Comparison of ENCODE assay signal across 11 cellular contexts in genomic region chr13:114112231-114112825, GRCh38. TPM values are rescaled to one million over a fixed set of nuclear protein-coding genes. Genes with fewer than 3 reads are reported as not detected.
DNase-seq lines count a peak whose midpoint lies in the region; ATAC-seq and TF ChIP-seq lines count a peak whose summit lies in the region.
"Had no signal": no experiment of that assay in that cellular context is flagged by ENCODE, and none has a peak within 500 bp of the region (broad histone marks: within the 10 kb centered on the region; RNA-seq: fewer than 3 reads in every experiment).

No MANE protein-coding gene starts in this region.

- H3K4me2 ChIP-seq in BLaER1 treated with 17β-estradiol and CSF1 and Interleukin-3, amounts not matched to agents 10 nM and 100 nM: peak overlapping the region; percentile 72 to 97 (median 89)
- no peak overlapping the region for H3K4me2 ChIP-seq in PC-9

- H3K36me3 ChIP-seq in BLaER1 treated with 17β-estradiol and CSF1 and Interleukin-3, amounts not matched to agents 10 nM and 100 nM: peaks cover 0 to 33% (median 4%) of the 10 kb centered on the region in 11 experiments; a peak in 10 of 22 replicates
- 0 out of 2 replicates have a peak, but pooled peaks cover 4% of the 10 kb centered on the region for H3K36me3 ChIP-seq in KOPT-K1 (ENCODE audit: insufficient read depth, low read length)
- H3K36me3 ChIP-seq in colonic mucosa: no peaks in the 10 kb centered on the region
- no peaks in the 10 kb centered on the region for H3K36me3 ChIP-seq in PC-9 (ENCODE audit: low read depth)

- no peaks in the 10 kb centered on the region for H3K27me3 ChIP-seq in BLaER1 treated with 17β-estradiol and CSF1 and Interleukin-3, amounts not matched to agents 10 nM and 100 nM
- H3K27me3 ChIP-seq in colonic mucosa (no peaks in the 10 kb centered on the region), PC-9 (ENCODE audit: insufficient read depth, low read depth) (no peaks in the 10 kb centered on the region)

- peaks cover 25 to 66% (median 46%) of the 10 kb centered on the region in 11 experiments; a peak in 20 of 22 replicates for H4K20me1 ChIP-seq in BLaER1 treated with 17β-estradiol and CSF1 and Interleukin-3, amounts not matched to agents 10 nM and 100 nM
- no peaks in the 10 kb centered on the region for H4K20me1 ChIP-seq in PC-9 (ENCODE audit: insufficient read depth)

- intact Hi-C loops in colonic mucosa (cut with DNase I) (no loop called here), natural killer cell (cut with micrococcal nuclease) (no loop called here), PC-9 (cut with micrococcal nuclease; ENCODE audit: unreplicated experiment) (no loop called here)

- ATAC-seq in natural killer cell: no peak
- ATAC-seq: HCT116 had no signal

- no peak overlapping the region for H2AFZ ChIP-seq in PC-9

- DNase-seq in colonic mucosa (no peak), natural killer cell (no peak), PC-9 (no peak), NCI-H2107 (lab: John Stamatoyannopoulos, UW) (no peak), hypothalamus (lab: John Stamatoyannopoulos, UW) (no peak), nucleus accumbens (lab: John Stamatoyannopoulos, UW) (no peak)
- DNase-seq: NCI-H748 treated with DMSO at 0.1 percent for 48 hours; stimulated activated CD4-positive, alpha-beta T cell treated with anti-CD3 and anti-CD28 coated beads, Interleukin-12 subunit alpha, Interleukin-12 subunit beta, amount 100 ng/mL, for 4 hours had no signal

- H3K9ac ChIP-seq in BLaER1 treated with 17β-estradiol and CSF1 and Interleukin-3, amounts not matched to agents 10 nM and 100 nM: peak overlapping the region; percentile 25 to 86 (median 71); a peak in 20 of 22 replicates
- H3K9ac ChIP-seq in colonic mucosa (ENCODE audit: low read depth in 2 of 2, low read length in 2 of 2): peak overlapping the region in 1 of 2 donors; percentile 28

- no peak overlapping the region for H3K4me3 Mint-ChIP-seq in natural killer cell

- BruUV-seq in PC-9 (replicated peaks; lab: Mats Ljungman, UMichigan): no TSS peak

- no peaks in the 10 kb centered on the region for H3K9me3 ChIP-seq in BLaER1 treated with 17β-estradiol and CSF1 and Interleukin-3, amounts not matched to agents 10 nM and 100 nM (replicated peaks in 1 of 11)
- no peaks in the 10 kb centered on the region for H3K9me3 ChIP-seq in KOPT-K1 (ENCODE audit: insufficient read depth, low read length, poor library complexity, severe bottlenecking)
- H3K9me3 ChIP-seq in colonic mucosa: no peaks in the 10 kb centered on the region
- H3K9me3 ChIP-seq in PC-9 (ENCODE audit: insufficient read depth, low read depth): no peaks in the 10 kb centered on the region

- peak overlapping the region in 7 of 10 experiments; percentile 3 to 38 (median 28); a peak in 10 of 20 replicates for H3K4me3 ChIP-seq in BLaER1 treated with 17β-estradiol and CSF1 and Interleukin-3, amounts not matched to agents 10 nM and 100 nM
- H3K4me3 ChIP-seq in colonic mucosa: no peak overlapping the region
- H3K4me3 ChIP-seq in PC-9: no peak overlapping the region

- H3K27ac Mint-ChIP-seq in natural killer cell: peak overlapping the region; percentile 80 to 91

- CTCF ChIA-PET in PC-9 (lab: Charles Lee): no interaction called here

- POLR2A ChIA-PET in PC-9 (lab: Charles Lee; ENCODE audit: unreplicated experiment): no interaction called here

- H3K9me2 ChIP-seq in PC-9 (ENCODE audit: insufficient read depth): no peaks in the 10 kb centered on the region

- TF ChIP-seq CTCF in colonic mucosa (IDR thresholded peaks at IDR 0.05) (no peak), natural killer cell (IDR thresholded peaks at IDR 0.05) (no peak), PC-9 (conservative IDR thresholded peaks at IDR 0.05) (no peak)

- peak overlapping the region; percentile 38 to 96 (median 79); a peak in 21 of 22 replicates for H3K27ac ChIP-seq in BLaER1 treated with 17β-estradiol and CSF1 and Interleukin-3, amounts not matched to agents 10 nM and 100 nM
- H3K27ac ChIP-seq in KOPT-K1 (ENCODE audit: low read depth, low read length, poor library complexity, severe bottlenecking) (peak overlapping the region; percentile 77), colonic mucosa (peak overlapping the region; percentile 60), PC-9 (no peak overlapping the region)

- H3F3A ChIP-seq in PC-9 (ENCODE audit: insufficient read depth, low read depth): peaks cover 4% of the 10 kb centered on the region; the same call in 1 of the 2 replicates

- H3K4me1 Mint-ChIP-seq in natural killer cell: peaks cover 65 to 77% of the 10 kb centered on the region in 2 donors

- peaks cover 83 to 91% (median 88%) of the 10 kb centered on the region in 10 experiments for H3K4me1 ChIP-seq in BLaER1 treated with 17β-estradiol and CSF1 and Interleukin-3, amounts not matched to agents 10 nM and 100 nM
- H3K4me1 ChIP-seq in colonic mucosa (no peaks in the 10 kb centered on the region), PC-9 (replicated peaks; ENCODE audit: insufficient read depth) (0 out of 2 replicates have a peak, but pooled peaks cover 4% of the 10 kb centered on the region)

- no peaks in the 10 kb centered on the region for H3K27me3 Mint-ChIP-seq in natural killer cell (ENCODE audit: low read depth in 2 of 2)

- no peaks in the 10 kb centered on the region for H3K36me3 Mint-ChIP-seq in natural killer cell

- no peaks in the 10 kb centered on the region for H3K79me2 ChIP-seq in PC-9 (ENCODE audit: low read depth)

- H3K9me3 Mint-ChIP-seq in natural killer cell: no peaks in the 10 kb centered on the region

RNA-seq across cellular contexts. Expression of gene RASA3, which starts 20.1 kb away (rescaled TPM):
- total RNA-seq in colonic mucosa: 1 to 10 TPM; 4.4 to 7.2 TPM
- total RNA-seq in natural killer cell: 100 to 1,000 TPM; 252 to 277 (median 274) TPM
- 9.7 and 10.0 TPM in 2 replicates for total RNA-seq in PC-9 (2021)

Comparison
In these comparisons a context has a peak if more than half of its experiments do, and no peak if none do; other contexts are left out.
1. H3K4me3 ChIP-seq: peak in BLaER1 treated with 17β-estradiol and CSF1 and Interleukin-3, amounts not matched to agents 10 nM and 100 nM (7 of 10); none in colonic mucosa (single experiment) and PC-9 (single experiment).
2. RNA of gene RASA3, which starts 20.1 kb away (total RNA-seq): 252 to 277 TPM in natural killer cell; 9.7 to 10.0 TPM in PC-9 and 4.4 to 7.2 TPM in colonic mucosa; every median in the first group is over 10 times any median in the second.